Comparison of ENCODE assay signal across 1 cellular context in genomic region chr9:69753830-69754229, GRCh38.
TF ChIP-seq lines count a peak whose summit lies in the region.

No MANE protein-coding gene starts in this region.

TF ChIP-seq in HepG2, 621 proteins besides CTCF, POLR2A, EP300 and RAD21 (continued from another document):
- TF ChIP-seq ARID5B (CRISPR knock-in tag; IDR thresholded peaks at IDR 0.05) (0 out of 2 replicates have a peak, but pooled peaks have one; percentile 18), ZNF614 (CRISPR knock-in tag; IDR thresholded peaks at IDR 0.05; ENCODE audit: borderline replicate concordance) (no peak), FOXA3 (CRISPR knock-in tag; IDR thresholded peaks at IDR 0.05) (0 out of 2 replicates have a peak, but pooled peaks have one; percentile 8), BCL6 (CRISPR knock-in tag; IDR thresholded peaks at IDR 0.05) (peak; percentile 66), ELF1 (CRISPR knock-in tag; IDR thresholded peaks at IDR 0.05) (no peak), ZFP36L2 (CRISPR knock-in tag; IDR thresholded peaks at IDR 0.05) (no peak), ZMAT3 (CRISPR knock-in tag; conservative IDR thresholded peaks at IDR 0.05) (no peak), MED13 (CRISPR knock-in tag; IDR thresholded peaks at IDR 0.05) (no peak), ZNF761 (CRISPR knock-in tag; conservative IDR thresholded peaks at IDR 0.05) (no peak), CREB1 (IDR thresholded peaks at IDR 0.05) (no peak), CREB1 (CRISPR knock-in tag; IDR thresholded peaks at IDR 0.05) (no peak), ZNF883 (CRISPR knock-in tag; IDR thresholded peaks at IDR 0.05; ENCODE audit: not compliant biosample characterization) (no peak), FOXK2 (IDR thresholded peaks at IDR 0.05) (no peak), SOX5 (CRISPR knock-in tag; IDR thresholded peaks at IDR 0.05; ENCODE audit: borderline replicate concordance) (peak; percentile 34; the same call in 1 of the 2 replicates), MTA3 (CRISPR knock-in tag; IDR thresholded peaks at IDR 0.05) (no peak)
